Comparison of ENCODE assay signal across 11 cellular contexts in the genomic region with DNA sequence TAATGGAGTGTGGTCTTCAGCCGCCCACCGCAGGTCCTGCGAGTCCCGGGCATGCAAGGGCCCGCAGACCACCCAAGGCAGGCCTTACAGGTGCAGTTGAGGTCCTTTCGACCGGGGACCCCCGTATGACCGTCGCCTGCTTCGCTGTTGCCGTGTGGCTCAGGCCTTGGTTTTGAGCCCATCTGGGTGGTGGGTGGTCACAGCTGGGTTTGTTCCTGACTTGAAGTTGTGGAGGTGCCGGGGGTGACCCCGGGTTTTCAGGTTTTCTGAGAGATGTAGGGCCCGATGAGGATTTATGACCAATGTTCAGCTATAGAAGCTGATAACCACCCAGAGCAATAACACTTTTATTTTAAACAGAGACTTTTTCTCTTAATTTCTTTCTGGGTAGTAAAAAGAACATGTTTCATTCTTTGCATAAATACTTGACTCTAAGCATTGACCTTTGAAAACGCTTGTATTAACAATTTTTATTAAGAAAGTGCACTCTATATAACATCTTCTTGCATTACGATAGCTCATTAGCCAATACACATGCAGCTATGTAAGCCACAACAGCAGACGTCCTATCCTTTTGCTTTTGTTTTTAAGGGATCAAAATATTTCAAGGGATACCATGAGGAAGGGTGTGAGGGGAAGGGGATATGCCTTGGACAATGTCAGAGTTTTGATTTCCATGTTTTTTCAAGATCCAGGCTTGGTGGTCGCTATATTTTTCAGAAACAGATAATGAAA. TPM values are rescaled to one million over a fixed set of nuclear protein-coding genes. Genes with fewer than 3 reads are reported as not detected.
DNase-seq lines count a peak whose midpoint lies in the region; ATAC-seq and TF ChIP-seq lines count a peak whose summit lies in the region.
"Had no signal": no experiment of that assay in that cellular context is flagged by ENCODE, and none has a peak within 500 bp of the region (broad histone marks: within the 10 kb centered on the region; RNA-seq: fewer than 3 reads in every experiment).

No MANE protein-coding gene starts in this region.

- no peaks in the 10 kb centered on the region for H3K9me3 ChIP-seq in iPS-18a (ENCODE audit: control insufficient read depth, low read depth, low read length)
- H3K9me3 ChIP-seq in tibial nerve = no peaks in the 10 kb centered on the region

- WGBS in tibial nerve, 2 donors = 41 to 43% methylated on average over 15 to 18 of the region's 19 CpGs

- no peak for TF ChIP-seq EP300 in tibial nerve (IDR thresholded peaks at IDR 0.05)

- H3K27me3 ChIP-seq in iPS-18a (ENCODE audit: control insufficient read depth, insufficient read depth, low read length) (peaks cover 89% of the 10 kb centered on the region), tibial nerve (peaks cover 0 to 59% of the 10 kb centered on the region in 2 donors)

- peaks cover 16% of the 10 kb centered on the region for H3K36me3 Mint-ChIP-seq in HFFc6 (ENCODE audit: low read depth)
- H3K36me3 Mint-ChIP-seq: activated naive CD8-positive, alpha-beta T cell; CD8-positive, alpha-beta T cell had no signal

- peak overlapping the region; percentile 99 for H3K27ac Mint-ChIP-seq in HFFc6
- H3K27ac Mint-ChIP-seq: activated naive CD8-positive, alpha-beta T cell; CD8-positive, alpha-beta T cell had no signal

- ATAC-seq in HG03196 (IDR thresholded peaks at IDR 0.05; ENCODE audit: unreplicated experiment) = no peak
- ATAC-seq: CD8-positive, alpha-beta T cell had no signal

- H3K27ac ChIP-seq in iPS-18a (ENCODE audit: low read length) (no peak overlapping the region), tibial nerve (peak overlapping the region; percentile 32 to 92 (median 77))

- no peak for DNase-seq in HFFc6
- peak; percentile 52 for DNase-seq in astrocyte of the hippocampus (ENCODE audit: low read depth, low spot score)
- DNase-seq in tibial nerve (ENCODE audit: low spot score in 2 of 2) = no peak
- no peak for DNase-seq in NCI-H2107 treated with DMSO at 0.1 percent for 48 hours (lab: John Stamatoyannopoulos, UW; ENCODE audit: unreplicated experiment)
- no peak for DNase-seq in NCI-H1105 (lab: John Stamatoyannopoulos, UW)
- DNase-seq: CD8-positive, alpha-beta T cell; NCI-H2081; stimulated activated naive CD4-positive, alpha-beta T cell treated with Interleukin-2 at 50 U/mL for 16 hours had no signal

- no peaks in the 10 kb centered on the region for H3K9me3 Mint-ChIP-seq in HFFc6
- H3K9me3 Mint-ChIP-seq: CD8-positive, alpha-beta T cell had no signal

- H3K4me1 ChIP-seq in iPS-18a (ENCODE audit: control insufficient read depth, low read depth, low read length) (peaks cover 26% of the 10 kb centered on the region), tibial nerve (peaks cover 0 to 60% (median 13%) of the 10 kb centered on the region in 4 donors)

- no peak for TF ChIP-seq CTCF in HFFc6 (IDR thresholded peaks at IDR 0.05)
- TF ChIP-seq CTCF in tibial nerve (IDR thresholded peaks at IDR 0.05) = no peak

- H3K36me3 ChIP-seq in iPS-18a (ENCODE audit: control insufficient read depth, low read depth, low read length) (no peaks in the 10 kb centered on the region), tibial nerve (no peaks in the 10 kb centered on the region)

- no peak for TF ChIP-seq POLR2A in tibial nerve (IDR thresholded peaks at IDR 0.05)

- H3K4me3 ChIP-seq in iPS-18a (ENCODE audit: low read length) (peak overlapping the region; percentile 11), tibial nerve (peak overlapping the region in 2 of 4 donors; percentile 26 to 46)

- H3K9ac ChIP-seq in iPS-18a (ENCODE audit: low read length) = no peak overlapping the region

- H3K4me3 Mint-ChIP-seq in HFFc6 = peak overlapping the region; percentile 96
- H3K4me3 Mint-ChIP-seq: activated naive CD8-positive, alpha-beta T cell; CD8-positive, alpha-beta T cell had no signal

- peaks cover 34% of the 10 kb centered on the region for H3K4me1 Mint-ChIP-seq in HFFc6 (ENCODE audit: low read depth)

- peaks cover 2% of the 10 kb centered on the region for H3K27me3 Mint-ChIP-seq in HFFc6 (ENCODE audit: insufficient read depth)

RNA-seq across cellular contexts. Expression of a gene that starts 1.9 kb away (rescaled TPM):
- 10 to 100 TPM; 20.2 to 25.3 (median 21.6) TPM for total RNA-seq in HFFc6 (2021; fragmentation: NEBNext Ultra II Directional; extraction: Animal tissue kit (Norgen Biotek cat#: 25700))
- total RNA-seq in tibial nerve = 10 to 100 TPM in 1 of 4 donors, 1 to 10 TPM in 3; 6.9 to 10.5 (median 8.1) TPM

RNA-seq across cellular contexts. Expression of a gene that starts 13.6 kb away (rescaled TPM):
- total RNA-seq in HFFc6 (2021; fragmentation: NEBNext Ultra II Directional; extraction: Animal tissue kit (Norgen Biotek cat#: 25700)) = 1 to 10 TPM; 6.3 to 8.4 (median 7.9) TPM
- 10 to 100 TPM in 3 of 4 donors, 1 to 10 TPM in 1; 9.3 to 18.2 (median 14.1) TPM for total RNA-seq in tibial nerve

RNA-seq across cellular contexts. Expression of a gene that starts 25.2 kb away (rescaled TPM):
- 10 to 100 TPM; 16.8 to 18.6 (median 17.0) TPM for total RNA-seq in HFFc6 (2021; fragmentation: NEBNext Ultra II Directional; extraction: Animal tissue kit (Norgen Biotek cat#: 25700))
- 10 to 100 TPM; 22.7 to 40.8 (median 25.4) TPM for total RNA-seq in tibial nerve
